1 cellular context compared by ENCODE assay signal in the genomic region with DNA sequence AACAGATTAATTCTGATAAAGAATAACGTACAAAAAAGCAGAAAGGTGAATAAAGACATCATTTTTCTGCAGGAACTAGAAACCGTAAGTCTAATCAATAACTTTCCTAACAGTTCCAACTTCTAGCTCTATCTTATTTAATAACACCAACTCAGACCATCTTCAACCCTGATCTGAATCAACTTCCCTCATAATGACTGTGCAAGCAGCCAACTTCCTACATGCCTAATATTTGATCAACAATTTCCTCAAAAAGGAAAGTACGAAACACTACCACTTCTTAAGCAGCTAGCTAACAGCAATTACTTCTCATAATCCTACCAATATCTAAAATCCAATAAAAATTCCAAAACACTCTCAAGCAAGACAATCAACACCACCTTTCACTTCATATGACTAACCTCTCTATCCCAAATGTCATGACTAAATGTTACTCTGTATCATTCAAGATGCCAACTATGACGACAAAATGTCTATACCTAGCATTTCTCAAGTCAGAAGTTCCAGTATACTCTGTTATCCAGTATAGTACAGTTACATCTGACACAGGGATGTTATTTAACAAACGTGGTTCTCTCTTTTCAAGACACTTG.
TF ChIP-seq lines count a peak whose summit lies in the region.

No MANE protein-coding gene starts in this region.

TF ChIP-seq in K562, 482 proteins besides CTCF, POLR2A, EP300 and RAD21 (continued from another document):
- TF ChIP-seq THAP12 (CRISPR knock-in tag; IDR thresholded peaks at IDR 0.05) (no peak), HLTF (IDR thresholded peaks at IDR 0.05) (peak; percentile 79)
- TF ChIP-seq, protein P1, sequence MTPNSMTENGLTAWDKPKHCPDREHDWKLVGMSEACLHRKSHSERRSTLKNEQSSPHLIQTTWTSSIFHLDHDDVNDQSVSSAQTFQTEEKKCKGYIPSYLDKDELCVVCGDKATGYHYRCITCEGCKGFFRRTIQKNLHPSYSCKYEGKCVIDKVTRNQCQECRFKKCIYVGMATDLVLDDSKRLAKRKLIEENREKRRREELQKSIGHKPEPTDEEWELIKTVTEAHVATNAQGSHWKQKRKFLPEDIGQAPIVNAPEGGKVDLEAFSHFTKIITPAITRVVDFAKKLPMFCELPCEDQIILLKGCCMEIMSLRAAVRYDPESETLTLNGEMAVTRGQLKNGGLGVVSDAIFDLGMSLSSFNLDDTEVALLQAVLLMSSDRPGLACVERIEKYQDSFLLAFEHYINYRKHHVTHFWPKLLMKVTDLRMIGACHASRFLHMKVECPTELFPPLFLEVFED (CRISPR knock-in tag; conservative IDR thresholded peaks at IDR 0.05) = no peak
TF ChIP-seq in K562: peak in this region for 28.
